Comparison of ENCODE assay signal across 8 cellular contexts in the genomic region with DNA sequence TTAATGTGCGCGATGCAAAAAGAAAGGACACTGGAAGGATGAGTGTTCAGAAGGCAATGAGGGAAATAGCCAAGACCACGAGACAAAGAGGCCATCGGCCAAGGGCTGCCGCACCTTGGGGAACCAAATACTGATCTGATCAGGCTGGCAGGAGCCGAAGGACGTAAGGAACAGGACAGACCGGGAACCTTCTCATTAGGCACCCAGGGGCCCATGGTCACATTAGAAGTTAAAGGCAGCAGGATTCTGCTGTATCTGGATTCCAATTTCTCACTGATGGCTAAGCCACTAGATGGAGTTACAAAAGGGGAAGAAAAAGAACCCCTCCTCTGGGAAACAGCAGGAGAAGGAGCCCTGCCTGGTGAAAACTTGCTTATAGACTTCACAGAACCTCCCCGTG. TPM values are rescaled to one million over a fixed set of nuclear protein-coding genes. Genes with fewer than 3 reads are reported as not detected.
A peak's percentile ranks its signal among the peaks of the same experiment; 100 is the strongest.
DNase-seq lines count a peak whose midpoint lies in the region; ATAC-seq and TF ChIP-seq lines count a peak whose summit lies in the region.

No MANE protein-coding gene starts in this region.

- TF ChIP-seq CTCF in AG09319 (IDR thresholded peaks at IDR 0.05; ENCODE audit: low read depth, low read length) (peak; percentile 28), HL-60 (IDR thresholded peaks at IDR 0.05; ENCODE audit: insufficient read depth, low read length) (no peak)

- H3K4me3 ChIP-seq in HL-60 (replicated peaks; ENCODE audit: insufficient read depth, low read length) = peak overlapping the region; percentile 39; the same call in 1 of the 2 replicates

- no peaks in the 10 kb centered on the region for H3K27me3 ChIP-seq in HL-60 (ENCODE audit: insufficient read depth, poor library complexity, severe bottlenecking)

- intact Hi-C loops in dendritic cell treated with granulocyte-macrophage colony-stimulating factor and Interleukin-4, amounts not matched to agents 40 ng/mL and 50 ng/mL, for 4 days (cut with micrococcal nuclease) = no loop called here

- H3K27me3 Mint-ChIP-seq in dendritic cell treated with granulocyte-macrophage colony-stimulating factor and Interleukin-4, amounts not matched to agents 40 ng/mL and 50 ng/mL, for 4 days = peaks cover 10% of the 10 kb centered on the region
- H3K27me3 Mint-ChIP-seq in naive thymus-derived CD8-positive, alpha-beta T cell = peaks cover 13 to 30% (median 22%) of the 10 kb centered on the region in 5 donors

- H3K27ac ChIP-seq in HL-60 (replicated peaks) = no peak overlapping the region

- DNase-seq in AG09319 (ENCODE audit: extremely low read depth, low read depth) (no peak), HL-60 (ENCODE audit: low read depth in 1 of 2, low spot score in 1 of 2) (peak in 1 of 2 experiments; percentile 11), RKO (ENCODE audit: low spot score) (no peak), superior temporal gyrus (ENCODE audit: extremely low spot score) (no peak), COLO829 (ENCODE audit: low spot score) (no peak), NCI-H1694 (lab: John Stamatoyannopoulos, UW) (no peak)
- DNase-seq in naive thymus-derived CD8-positive, alpha-beta T cell = no peak

- peaks cover 6% of the 10 kb centered on the region for H3K36me3 Mint-ChIP-seq in dendritic cell treated with granulocyte-macrophage colony-stimulating factor and Interleukin-4, amounts not matched to agents 40 ng/mL and 50 ng/mL, for 4 days (ENCODE audit: low read depth)
- H3K36me3 Mint-ChIP-seq in naive thymus-derived CD8-positive, alpha-beta T cell = peaks cover 0 to 3% (median 0%) of the 10 kb centered on the region in 3 donors

- no peak for ATAC-seq in naive thymus-derived CD8-positive, alpha-beta T cell

- H3K9me3 Mint-ChIP-seq in dendritic cell treated with granulocyte-macrophage colony-stimulating factor and Interleukin-4, amounts not matched to agents 40 ng/mL and 50 ng/mL, for 4 days = no peaks in the 10 kb centered on the region
- peaks cover 0 to 4% (median 0%) of the 10 kb centered on the region in 9 donors for H3K9me3 Mint-ChIP-seq in naive thymus-derived CD8-positive, alpha-beta T cell

- POLR2A ChIA-PET in naive thymus-derived CD8-positive, alpha-beta T cell (lab: Charles Lee) = interaction anchor here (0.9 kb wide), 1 partner anchor 15 kb away, joined by 3 read pairs; no protein-coding TSS in a partner anchor

- peaks cover 18% of the 10 kb centered on the region for H3K4me1 Mint-ChIP-seq in dendritic cell treated with granulocyte-macrophage colony-stimulating factor and Interleukin-4, amounts not matched to agents 40 ng/mL and 50 ng/mL, for 4 days (ENCODE audit: low read depth)
- H3K4me1 Mint-ChIP-seq in naive thymus-derived CD8-positive, alpha-beta T cell = peaks cover 10 to 20% (median 11%) of the 10 kb centered on the region in 4 donors

- H3K27ac Mint-ChIP-seq in dendritic cell treated with granulocyte-macrophage colony-stimulating factor and Interleukin-4, amounts not matched to agents 40 ng/mL and 50 ng/mL, for 4 days = peak overlapping the region; percentile 60
- H3K27ac Mint-ChIP-seq in naive thymus-derived CD8-positive, alpha-beta T cell = peak overlapping the region in 1 of 10 donors; percentile 88

- peak overlapping the region; percentile 83 for H3K4me3 Mint-ChIP-seq in dendritic cell treated with granulocyte-macrophage colony-stimulating factor and Interleukin-4, amounts not matched to agents 40 ng/mL and 50 ng/mL, for 4 days
- peak overlapping the region; percentile 47 to 98 (median 86) for H3K4me3 Mint-ChIP-seq in naive thymus-derived CD8-positive, alpha-beta T cell

RNA-seq across cellular contexts. Expression of a gene that starts 28.8 kb away (rescaled TPM):
- 10 to 100 TPM; 23.3 to 34.4 TPM for total RNA-seq in naive thymus-derived CD8-positive, alpha-beta T cell
- 1 to 10 TPM; 3.1 to 4.7 (median 3.4) TPM for polyA plus RNA-seq in naive thymus-derived CD8-positive, alpha-beta T cell

RNA-seq across cellular contexts. Expression of a gene that starts 33.2 kb away (rescaled TPM):
- 10 to 100 TPM; 40.7 to 41.4 TPM for total RNA-seq in naive thymus-derived CD8-positive, alpha-beta T cell
- polyA plus RNA-seq in naive thymus-derived CD8-positive, alpha-beta T cell = 100 to 1,000 TPM; 109 to 134 (median 127) TPM

RNA-seq across cellular contexts. Expression of a gene that starts 33.2 kb away (rescaled TPM):
- 10 to 100 TPM; 28.5 to 32.5 TPM for total RNA-seq in naive thymus-derived CD8-positive, alpha-beta T cell
- 10 to 100 TPM in 1 of 3 donors, 1 to 10 TPM in 2; 5.1 to 10.5 (median 6.0) TPM for polyA plus RNA-seq in naive thymus-derived CD8-positive, alpha-beta T cell
